In the genomic region with DNA sequence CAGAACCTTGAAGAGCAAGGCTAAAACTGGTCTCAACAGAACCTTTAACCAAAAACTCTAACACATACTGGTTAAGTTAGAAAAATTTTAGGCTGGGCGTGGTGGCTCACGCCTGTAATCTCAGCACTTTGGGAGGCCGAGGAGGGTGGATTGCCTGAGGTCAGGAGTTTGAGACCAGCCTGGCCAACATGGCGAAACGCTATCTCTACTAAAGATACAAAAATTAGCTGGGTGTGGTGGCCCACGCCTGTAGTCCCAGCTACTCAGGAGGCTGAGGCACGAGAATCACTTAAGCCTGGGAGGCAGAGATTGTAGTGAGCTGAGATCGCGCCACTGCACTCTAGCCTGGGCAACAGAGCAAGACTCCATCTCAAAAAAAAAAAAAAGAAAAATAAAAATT, we compare ENCODE assay signal across 6 cellular contexts. TPM values are rescaled to one million over a fixed set of nuclear protein-coding genes. Genes with fewer than 3 reads are reported as not detected.
DNase-seq lines count a peak whose midpoint lies in the region; ATAC-seq and TF ChIP-seq lines count a peak whose summit lies in the region.
"Not testable (repeated sequence)": the region's sequence is repeated elsewhere in the genome, so short reads cannot be mapped to it uniquely, and the experiment has no call there.

No MANE protein-coding gene starts in this region.

- not testable (repeated sequence) for TF ChIP-seq EP300 in transverse colon (IDR thresholded peaks at IDR 0.05; ENCODE audit: low read depth)

- peak overlapping the region; percentile 85 to 97 (median 87) for H3K27ac Mint-ChIP-seq in IgD-negative memory B cell
- H3K27ac Mint-ChIP-seq in WTC11, result peak overlapping the region; percentile 66; the same call in 1 of the 2 replicates
- H3K27ac Mint-ChIP-seq in activated T-helper 2 cell treated with anti-CD3 and anti-CD28 coated beads, Interferon-gamma antibody, Interleukin-2, Interleukin-4, amounts not matched to agents 10 μg/mL and 5 μg/mL and 100 μg/mL, durations not matched to agents 14 hours and 24 hours and 36 hours, result peak overlapping the region; percentile 88
- H3K27ac Mint-ChIP-seq in dendritic cell treated with granulocyte-macrophage colony-stimulating factor and Interleukin-4, amounts not matched to agents 40 ng/mL and 50 ng/mL, for 4 days, result peak overlapping the region; percentile 86
- H3K27ac Mint-ChIP-seq in natural killer cell, result peak overlapping the region; percentile 88 to 90

- intact Hi-C loops in activated T-helper 2 cell treated with anti-CD3 and anti-CD28 coated beads, Interferon-gamma antibody, Interleukin-2, Interleukin-4, amounts not matched to agents 10 μg/mL and 5 μg/mL and 100 μg/mL, durations not matched to agents 14 hours and 24 hours and 36 hours (cut with micrococcal nuclease), result loop anchor here (10.0 kb wide), 3 partner anchors 63 to 413 kb away; partner anchors contain the start of genes DUSP7, GNL3 and PBRM1
- intact Hi-C loops in dendritic cell treated with granulocyte-macrophage colony-stimulating factor and Interleukin-4, amounts not matched to agents 40 ng/mL and 50 ng/mL, for 4 days (cut with micrococcal nuclease); natural killer cell (cut with micrococcal nuclease); transverse colon (cut with DNase I; ENCODE audit: low total_unique reads): not testable (repeated sequence)

- TF ChIP-seq CTCF in WTC11 (IDR thresholded peaks at IDR 0.05); natural killer cell (IDR thresholded peaks at IDR 0.05); transverse colon (IDR thresholded peaks at IDR 0.05): not testable (repeated sequence)

- POLR2A ChIA-PET in WTC11 (lab: Charles Lee), result not testable (repeated sequence)

- CTCF ChIA-PET in WTC11 (lab: Charles Lee), result interaction anchor here (1.3 to 1.5 kb wide), 2 partner anchors 40 to 52 kb away, joined by 3 to 4 read pairs; no protein-coding TSS in a partner anchor

- H3K4me3 Mint-ChIP-seq in IgD-negative memory B cell (peak overlapping the region in 3 of 4 donors; percentile 80 to 81 (median 80)), natural killer cell (peak overlapping the region; percentile 72)
- not testable (repeated sequence) for H3K4me3 Mint-ChIP-seq in WTC11
- H3K4me3 Mint-ChIP-seq in activated T-helper 2 cell treated with anti-CD3 and anti-CD28 coated beads, Interferon-gamma antibody, Interleukin-2, Interleukin-4, amounts not matched to agents 10 μg/mL and 5 μg/mL and 100 μg/mL, durations not matched to agents 14 hours and 24 hours and 36 hours (ENCODE audit: low read depth), result peak overlapping the region; percentile 71
- peak overlapping the region; percentile 20 for H3K4me3 Mint-ChIP-seq in dendritic cell treated with granulocyte-macrophage colony-stimulating factor and Interleukin-4, amounts not matched to agents 40 ng/mL and 50 ng/mL, for 4 days

- ATAC-seq in WTC11, result not testable (repeated sequence)
- ATAC-seq in natural killer cell, result peak in 1 of 3 donors; percentile 13

- H3K4me3 ChIP-seq in transverse colon, result not testable (repeated sequence)

- not testable (repeated sequence) for H3K36me3 Mint-ChIP-seq in IgD-negative memory B cell
- peaks cover 57% of the 10 kb centered on the region for H3K36me3 Mint-ChIP-seq in WTC11
- H3K36me3 Mint-ChIP-seq in activated T-helper 2 cell treated with anti-CD3 and anti-CD28 coated beads, Interferon-gamma antibody, Interleukin-2, Interleukin-4, amounts not matched to agents 10 μg/mL and 5 μg/mL and 100 μg/mL, durations not matched to agents 14 hours and 24 hours and 36 hours (ENCODE audit: low read depth), result peaks cover 91% of the 10 kb centered on the region
- H3K36me3 Mint-ChIP-seq in dendritic cell treated with granulocyte-macrophage colony-stimulating factor and Interleukin-4, amounts not matched to agents 40 ng/mL and 50 ng/mL, for 4 days (ENCODE audit: low read depth), result peaks cover 81% of the 10 kb centered on the region
- H3K36me3 Mint-ChIP-seq in natural killer cell, result peaks cover 14% of the 10 kb centered on the region

- H3K36me3 ChIP-seq in transverse colon, result peaks cover 0 to 33% (median 12%) of the 10 kb centered on the region in 4 donors

- peaks cover 25 to 87% (median 50%) of the 10 kb centered on the region in 4 donors for H3K4me1 ChIP-seq in transverse colon

- H3K9me3 ChIP-seq in transverse colon, result not testable (repeated sequence)

- not testable (repeated sequence) for H3K27me3 ChIP-seq in transverse colon

- 87 to 90% methylated on average over 2 to 9 of the region's 9 CpGs for WGBS in transverse colon (ENCODE audit: low coverage in 1 of 2), 2 donors

- TF ChIP-seq POLR2A in transverse colon (IDR thresholded peaks at IDR 0.05), result not testable (repeated sequence)

- not testable (repeated sequence) for H3K27me3 Mint-ChIP-seq in IgD-negative memory B cell; WTC11 (ENCODE audit: low read depth); activated T-helper 2 cell treated with anti-CD3 and anti-CD28 coated beads, Interferon-gamma antibody, Interleukin-2, Interleukin-4, amounts not matched to agents 10 μg/mL and 5 μg/mL and 100 μg/mL, durations not matched to agents 14 hours and 24 hours and 36 hours (ENCODE audit: low read depth); dendritic cell treated with granulocyte-macrophage colony-stimulating factor and Interleukin-4, amounts not matched to agents 40 ng/mL and 50 ng/mL, for 4 days; natural killer cell (ENCODE audit: low read depth in 2 of 2)

- H3K4me1 Mint-ChIP-seq in IgD-negative memory B cell, result peaks cover 44 to 65% (median 61%) of the 10 kb centered on the region in 3 donors
- peaks cover 27% of the 10 kb centered on the region for H3K4me1 Mint-ChIP-seq in WTC11
- H3K4me1 Mint-ChIP-seq in activated T-helper 2 cell treated with anti-CD3 and anti-CD28 coated beads, Interferon-gamma antibody, Interleukin-2, Interleukin-4, amounts not matched to agents 10 μg/mL and 5 μg/mL and 100 μg/mL, durations not matched to agents 14 hours and 24 hours and 36 hours (ENCODE audit: low read depth), result peaks cover 73% of the 10 kb centered on the region
- H3K4me1 Mint-ChIP-seq in dendritic cell treated with granulocyte-macrophage colony-stimulating factor and Interleukin-4, amounts not matched to agents 40 ng/mL and 50 ng/mL, for 4 days (ENCODE audit: low read depth), result peaks cover 89% of the 10 kb centered on the region
- peaks cover 79 to 81% of the 10 kb centered on the region in 2 donors for H3K4me1 Mint-ChIP-seq in natural killer cell

- not testable (repeated sequence) for H3K9me3 Mint-ChIP-seq in IgD-negative memory B cell; WTC11; activated T-helper 2 cell treated with anti-CD3 and anti-CD28 coated beads, Interferon-gamma antibody, Interleukin-2, Interleukin-4, amounts not matched to agents 10 μg/mL and 5 μg/mL and 100 μg/mL, durations not matched to agents 14 hours and 24 hours and 36 hours; dendritic cell treated with granulocyte-macrophage colony-stimulating factor and Interleukin-4, amounts not matched to agents 40 ng/mL and 50 ng/mL, for 4 days; natural killer cell

- H3K27ac ChIP-seq in transverse colon, result peak overlapping the region; percentile 41 to 66 (median 50)

- not testable (repeated sequence) for DNase-seq in WTC11 (ENCODE audit: low spot score); activated T-helper 2 cell treated with anti-CD3 and anti-CD28 coated beads, Interferon-gamma antibody, Interleukin-2, Interleukin-4, amounts not matched to agents 10 μg/mL and 5 μg/mL and 100 μg/mL, durations not matched to agents 14 hours and 24 hours and 36 hours (ENCODE audit: low spot score); transverse colon
- DNase-seq in natural killer cell, result peak; percentile 12

- in situ Hi-C loops in transverse colon (cut with MboI; ENCODE audit: low pct_ligation_motif_present in 1 of 4, low pct_unique_long_range_greater_than_20kb in 1 of 4, low sequenced_read_pairs in 3 of 4), result not testable (repeated sequence)

RNA-seq across cellular contexts. Expression of gene WDR82, which starts 6.3 kb away (rescaled TPM):
- 55.0 TPM for polyA plus RNA-seq in IgD-negative memory B cell
- total RNA-seq in WTC11 (2021) (64.6 to 69.7 TPM (median 64.9 TPM) in 3 replicates), natural killer cell (100 to 1,000 TPM; 108 to 131 (median 109) TPM), transverse colon (10 to 100 TPM; 14.6 to 44.9 (median 40.8) TPM)
- 101 and 103 TPM in 2 replicates for total RNA-seq in activated T-helper 2 cell treated with anti-CD3 and anti-CD28 coated beads, Interferon-gamma antibody, Interleukin-2, Interleukin-4, amounts not matched to agents 10 μg/mL and 5 μg/mL and 100 μg/mL, durations not matched to agents 14 hours and 24 hours and 36 hours

RNA-seq across cellular contexts. Expression of gene GLYCTK, which starts 15.5 kb away (rescaled TPM):
- 7.4 TPM for polyA plus RNA-seq in IgD-negative memory B cell
- total RNA-seq in WTC11 (2021) (5.8 to 8.7 TPM (median 6.2 TPM) in 3 replicates), natural killer cell (10 to 100 TPM; 43.3 to 60.8 (median 45.2) TPM), transverse colon (100 to 1,000 TPM in 1 of 4 donors, 10 to 100 TPM in 3; 43.7 to 118 (median 73.7) TPM)
- total RNA-seq in activated T-helper 2 cell treated with anti-CD3 and anti-CD28 coated beads, Interferon-gamma antibody, Interleukin-2, Interleukin-4, amounts not matched to agents 10 μg/mL and 5 μg/mL and 100 μg/mL, durations not matched to agents 14 hours and 24 hours and 36 hours, result 16.6 and 16.8 TPM in 2 replicates

RNA-seq across cellular contexts. Expression of gene PPM1M, which starts 26.6 kb away (rescaled TPM):
- polyA plus RNA-seq in IgD-negative memory B cell, result 51.3 TPM
- 5.1 to 7.0 TPM (median 6.0 TPM) in 3 replicates for total RNA-seq in WTC11 (2021)
- total RNA-seq in activated T-helper 2 cell treated with anti-CD3 and anti-CD28 coated beads, Interferon-gamma antibody, Interleukin-2, Interleukin-4, amounts not matched to agents 10 μg/mL and 5 μg/mL and 100 μg/mL, durations not matched to agents 14 hours and 24 hours and 36 hours, result 44.7 and 46.4 TPM in 2 replicates
- 10 to 100 TPM; 66.0 to 83.7 (median 77.8) TPM for total RNA-seq in natural killer cell
- total RNA-seq in transverse colon, result 1 to 10 TPM; 2.0 to 8.4 (median 6.2) TPM

RNA-seq across cellular contexts. Expression of gene TWF2, which starts 33.2 kb away (rescaled TPM):
- 108 TPM for polyA plus RNA-seq in IgD-negative memory B cell
- 60.8 to 71.1 TPM (median 66.3 TPM) in 3 replicates for total RNA-seq in WTC11 (2021)
- 89.7 and 91.1 TPM in 2 replicates for total RNA-seq in activated T-helper 2 cell treated with anti-CD3 and anti-CD28 coated beads, Interferon-gamma antibody, Interleukin-2, Interleukin-4, amounts not matched to agents 10 μg/mL and 5 μg/mL and 100 μg/mL, durations not matched to agents 14 hours and 24 hours and 36 hours
- 10 to 100 TPM; 49.2 to 76.6 (median 52.0) TPM for total RNA-seq in natural killer cell
- total RNA-seq in transverse colon, result 10 to 100 TPM; 29.9 to 82.7 (median 61.0) TPM

RNA-seq across cellular contexts. Expression of gene DNAH1, which starts 43.9 kb away (rescaled TPM):
- 1.1 TPM for polyA plus RNA-seq in IgD-negative memory B cell
- total RNA-seq in WTC11 (2021), result 1.5 to 3.7 TPM (median 2.8 TPM) in 3 replicates
- total RNA-seq in activated T-helper 2 cell treated with anti-CD3 and anti-CD28 coated beads, Interferon-gamma antibody, Interleukin-2, Interleukin-4, amounts not matched to agents 10 μg/mL and 5 μg/mL and 100 μg/mL, durations not matched to agents 14 hours and 24 hours and 36 hours, result 9.8 and 11.1 TPM in 2 replicates
- 10 to 100 TPM; 72.3 to 81.7 (median 74.2) TPM for total RNA-seq in natural killer cell
- 100 to 1,000 TPM in 1 of 4 donors, 10 to 100 TPM in 3; 17.6 to 102 (median 26.3) TPM for total RNA-seq in transverse colon
